In genomic region chr13:112450567-112451240, GRCh38 we compare ENCODE assay signal across 15 cellular contexts.
DNase-seq lines count a peak whose midpoint lies in the region; ATAC-seq lines count a peak whose summit lies in the region.
"Had no signal": no experiment of that assay in that cellular context is flagged by ENCODE, and none has a peak within 500 bp of the region (broad histone marks: within the 10 kb centered on the region; RNA-seq: fewer than 3 reads in every experiment).

No MANE protein-coding gene starts in this region.

- H3K4me3 Mint-ChIP-seq in activated naive CD4-positive, alpha-beta T cell treated with anti-CD3 and anti-CD28 coated beads, Interleukin-2, amount 10 ng/mL, durations not matched to agents 7 days and 5 days, result no peak overlapping the region
- H3K4me3 Mint-ChIP-seq: activated CD4-positive, alpha-beta T cell treated with anti-CD3 and anti-CD28 coated beads, Interleukin-2, amount 10 ng/mL, durations not matched to agents 7 days and 5 days; activated naive CD8-positive, alpha-beta T cell treated with anti-CD3 and anti-CD28 coated beads, Interleukin-2, amount 50 U/mL, for 24 hours had no signal

- CTCF ChIA-PET in activated naive CD4-positive, alpha-beta T cell treated with anti-CD3 and anti-CD28 coated beads, Interleukin-2, amount 10 ng/mL, durations not matched to agents 7 days and 5 days (lab: Charles Lee), result no interaction called here

- H3K27me3 Mint-ChIP-seq in activated naive CD4-positive, alpha-beta T cell treated with anti-CD3 and anti-CD28 coated beads, Interleukin-2, amount 10 ng/mL, durations not matched to agents 7 days and 5 days, result no peaks in the 10 kb centered on the region
- H3K27me3 Mint-ChIP-seq: activated CD4-positive, alpha-beta T cell treated with anti-CD3 and anti-CD28 coated beads, Interleukin-2, amount 10 ng/mL, durations not matched to agents 7 days and 5 days had no signal

- H3K36me3 Mint-ChIP-seq in activated naive CD4-positive, alpha-beta T cell treated with anti-CD3 and anti-CD28 coated beads, Interleukin-2, amount 10 ng/mL, durations not matched to agents 7 days and 5 days, result no peaks in the 10 kb centered on the region

- peak; percentile 74 for DNase-seq in DMS153 treated with DMSO at 0.1 percent for 48 hours (lab: John Stamatoyannopoulos, UW; ENCODE audit: unreplicated experiment)
- peak; percentile 79 for DNase-seq in NCI-H1092 (lab: John Stamatoyannopoulos, UW)
- peak; percentile 73 for DNase-seq in NCI-H345 treated with DMSO at 0.1 percent for 48 hours (lab: John Stamatoyannopoulos, UW; ENCODE audit: unreplicated experiment)
- DNase-seq in mesenteric fat pad (ENCODE audit: low spot score), result peak; percentile 65
- DNase-seq in cerebellum (ENCODE audit: low spot score), result no peak
- DNase-seq in activated naive CD4-positive, alpha-beta T cell treated with anti-CD3 and anti-CD28 coated beads, Interleukin-2, amount 10 ng/mL, durations not matched to agents 7 days and 5 days, result no peak
- DNase-seq: activated CD4-positive, alpha-beta T cell treated with anti-CD3 and anti-CD28 coated beads, Interleukin-2, amount 10 ng/mL, durations not matched to agents 7 days and 5 days; activated naive CD8-positive, alpha-beta T cell treated with anti-CD3 and anti-CD28 coated beads, Interleukin-2, amount 50 U/mL, for 24 hours; activated T-cell treated with anti-CD3 and anti-CD28 coated beads, Interleukin-2, amount 50 U/mL, for 48 hours; dorsolateral prefrontal cortex; NCI-H1694 treated with DMSO at 0.1 percent for 48 hours; small intestine had no signal

- no peaks in the 10 kb centered on the region for H3K4me1 Mint-ChIP-seq in activated naive CD4-positive, alpha-beta T cell treated with anti-CD3 and anti-CD28 coated beads, Interleukin-2, amount 10 ng/mL, durations not matched to agents 7 days and 5 days
- H3K4me1 Mint-ChIP-seq: activated CD4-positive, alpha-beta T cell treated with anti-CD3 and anti-CD28 coated beads, Interleukin-2, amount 10 ng/mL, durations not matched to agents 7 days and 5 days; activated naive CD8-positive, alpha-beta T cell treated with anti-CD3 and anti-CD28 coated beads, Interleukin-2, amount 50 U/mL, for 24 hours had no signal

- H3K27ac Mint-ChIP-seq in activated naive CD4-positive, alpha-beta T cell treated with anti-CD3 and anti-CD28 coated beads, Interleukin-2, amount 10 ng/mL, durations not matched to agents 7 days and 5 days, result no peak overlapping the region
- H3K27ac Mint-ChIP-seq: activated CD4-positive, alpha-beta T cell treated with anti-CD3 and anti-CD28 coated beads, Interleukin-2, amount 10 ng/mL, durations not matched to agents 7 days and 5 days; activated naive CD8-positive, alpha-beta T cell treated with anti-CD3 and anti-CD28 coated beads, Interleukin-2, amount 50 U/mL, for 24 hours; progenitor cell of endocrine pancreas had no signal

- no peak for ATAC-seq in HG02798 (IDR thresholded peaks at IDR 0.05; ENCODE audit: poor library complexity, unreplicated experiment)
- ATAC-seq: activated naive CD8-positive, alpha-beta T cell treated with anti-CD3 and anti-CD28 coated beads, Interleukin-2, amount 50 U/mL, for 24 hours; K562 had no signal

- no peaks in the 10 kb centered on the region for H3K9me3 Mint-ChIP-seq in activated naive CD4-positive, alpha-beta T cell treated with anti-CD3 and anti-CD28 coated beads, Interleukin-2, amount 10 ng/mL, durations not matched to agents 7 days and 5 days
- H3K9me3 Mint-ChIP-seq: activated CD4-positive, alpha-beta T cell treated with anti-CD3 and anti-CD28 coated beads, Interleukin-2, amount 10 ng/mL, durations not matched to agents 7 days and 5 days; activated naive CD8-positive, alpha-beta T cell treated with anti-CD3 and anti-CD28 coated beads, Interleukin-2, amount 50 U/mL, for 24 hours had no signal

Comparison
In these comparisons a context has a peak if more than half of its experiments do, and no peak if none do; other contexts are left out.
1. DNase-seq: peak in DMS153 treated with DMSO at 0.1 percent for 48 hours (single experiment), NCI-H1092 (single experiment), NCI-H345 treated with DMSO at 0.1 percent for 48 hours (single experiment) and mesenteric fat pad (single experiment); none in cerebellum (single experiment) and activated naive CD4-positive, alpha-beta T cell treated with anti-CD3 and anti-CD28 coated beads, Interleukin-2, amount 10 ng/mL, durations not matched to agents 7 days and 5 days (single experiment).